ENCODE assay signal across 8 cellular contexts in the genomic region with DNA sequence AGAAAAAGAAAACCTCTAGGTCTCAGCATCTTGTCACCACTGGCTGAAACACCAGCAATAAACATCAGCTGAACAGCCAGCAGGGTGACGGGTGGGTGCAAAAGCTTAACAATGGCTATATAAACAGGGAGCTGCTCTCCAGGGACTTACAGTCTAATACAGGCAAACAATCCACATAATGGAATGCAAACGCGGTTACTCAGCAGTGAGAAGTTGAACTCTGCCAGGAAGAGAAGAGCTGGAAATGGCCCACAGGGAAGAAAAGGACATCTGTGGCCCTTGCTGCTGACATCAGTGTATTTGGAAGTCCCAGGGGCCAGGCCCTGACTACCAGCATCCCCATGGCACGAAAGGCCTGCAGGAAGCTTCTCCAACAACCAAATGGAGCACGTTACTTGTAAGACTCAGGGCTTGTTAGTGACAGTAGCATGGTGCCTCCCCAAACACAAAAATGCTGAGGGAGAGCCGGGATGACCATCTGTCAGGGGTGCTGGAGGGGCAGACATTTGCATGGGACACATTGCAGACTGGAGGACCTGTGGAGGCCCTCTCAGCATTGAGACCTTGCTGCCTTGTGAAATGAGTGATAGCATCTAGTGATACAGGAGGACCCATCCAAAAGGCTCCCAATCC. TPM values are rescaled to one million over a fixed set of nuclear protein-coding genes. Genes with fewer than 3 reads are reported as not detected.
DNase-seq lines count a peak whose midpoint lies in the region; ATAC-seq and TF ChIP-seq lines count a peak whose summit lies in the region.

No MANE protein-coding gene starts in this region.

- H3K9me3 Mint-ChIP-seq in GM23338, result no peaks in the 10 kb centered on the region
- H3K9me3 Mint-ChIP-seq in activated naive CD8-positive, alpha-beta T cell treated with anti-CD3 and anti-CD28 coated beads, Interleukin-2, amount 50 U/mL, for 24 hours, result no peaks in the 10 kb centered on the region

- peaks cover 14% of the 10 kb centered on the region; the same call in 1 of the 2 replicates for H3K79me2 ChIP-seq in GM23338 (replicated peaks; ENCODE audit: insufficient read depth)

- TF ChIP-seq CTCF in AG09319 (IDR thresholded peaks at IDR 0.05; ENCODE audit: low read depth, low read length) (no peak), GM23338 (conservative IDR thresholded peaks at IDR 0.05; ENCODE audit: low read depth in 2 of 2) (no peak), tibial artery (IDR thresholded peaks at IDR 0.05) (no peak), BE2C (IDR thresholded peaks at IDR 0.05; ENCODE audit: low read depth, low read length) (no peak), GM10266 (IDR thresholded peaks at IDR 0.05; ENCODE audit: control insufficient read depth, insufficient read depth, low read depth, missing control alignments) (no peak)

- no peak overlapping the region for H3K27ac Mint-ChIP-seq in GM23338
- peak overlapping the region; percentile 67 for H3K27ac Mint-ChIP-seq in activated naive CD8-positive, alpha-beta T cell treated with anti-CD3 and anti-CD28 coated beads, Interleukin-2, amount 50 U/mL, for 24 hours

- peaks cover 4% of the 10 kb centered on the region; the same call in 1 of the 2 replicates for H4K20me1 ChIP-seq in GM23338 (replicated peaks; ENCODE audit: insufficient read depth)

- H3K36me3 ChIP-seq in GM23338 (ENCODE audit: insufficient read depth) (no peaks in the 10 kb centered on the region; the same call in 1 of the 2 replicates), tibial artery (no peaks in the 10 kb centered on the region), BE2C (no peaks in the 10 kb centered on the region)

- H3K4me2 ChIP-seq in GM23338, result peak overlapping the region; percentile 74

- H3K4me3 Mint-ChIP-seq in GM23338, result peak overlapping the region; percentile 53
- peak overlapping the region; percentile 94 for H3K4me3 Mint-ChIP-seq in activated naive CD8-positive, alpha-beta T cell treated with anti-CD3 and anti-CD28 coated beads, Interleukin-2, amount 50 U/mL, for 24 hours

- peaks cover 30% of the 10 kb centered on the region for H3K27me3 Mint-ChIP-seq in GM23338 (ENCODE audit: insufficient read depth, low read depth, poor library complexity)
- H3K27me3 Mint-ChIP-seq in activated naive CD8-positive, alpha-beta T cell treated with anti-CD3 and anti-CD28 coated beads, Interleukin-2, amount 50 U/mL, for 24 hours, result peaks cover under 1% of the 10 kb centered on the region

- peak; percentile 62 for DNase-seq in AG09319 (ENCODE audit: extremely low read depth, low read depth)
- peak; percentile 35 for DNase-seq in GM23338 (ENCODE audit: low spot score)
- no peak for DNase-seq in activated naive CD8-positive, alpha-beta T cell treated with anti-CD3 and anti-CD28 coated beads, Interleukin-2, amount 50 U/mL, for 24 hours
- peak; percentile 66 for DNase-seq in kidney tubule cell (ENCODE audit: low spot score)
- no peak for DNase-seq in tibial artery
- DNase-seq in activated effector memory CD4-positive, alpha-beta T cell treated with Interleukin-2 at 50 U/mL for 16 hours, result no peak
- no peak for DNase-seq in BE2C
- no peak for DNase-seq in GM10266 (ENCODE audit: extremely low spot score)

- intact Hi-C loops in tibial artery (cut with DNase I; ENCODE audit: low total_unique reads), result loop anchor here (10.0 kb wide), 2 partner anchors 92 to 268 kb away; no protein-coding TSS in a partner anchor

- H3K4me3 ChIP-seq in GM23338, result peak overlapping the region; percentile 38
- H3K4me3 ChIP-seq in tibial artery, result peak overlapping the region; percentile 23 to 83
- no peak overlapping the region for H3K4me3 ChIP-seq in BE2C (ENCODE audit: low read depth, low read length)

- peaks cover 20% of the 10 kb centered on the region for H3F3A ChIP-seq in GM23338 (replicated peaks; ENCODE audit: low read depth)

- H3K4me1 ChIP-seq in GM23338 (ENCODE audit: insufficient read depth) (peaks cover 55% of the 10 kb centered on the region), tibial artery (peaks cover 0 to 77% (median 47%) of the 10 kb centered on the region in 4 donors), BE2C (peaks cover 8% of the 10 kb centered on the region)

- no peak overlapping the region for H3K27ac ChIP-seq in GM23338 (ENCODE audit: low read depth)
- peak overlapping the region; percentile 96 for H3K27ac ChIP-seq in tibial artery

- peak; percentile 3; the same call in 1 of the 3 replicates for ATAC-seq in GM23338
- no peak for ATAC-seq in activated naive CD8-positive, alpha-beta T cell treated with anti-CD3 and anti-CD28 coated beads, Interleukin-2, amount 50 U/mL, for 24 hours

- H3K36me3 Mint-ChIP-seq in GM23338 (ENCODE audit: low read depth), result no peaks in the 10 kb centered on the region; the same call in 2 of the 3 replicates
- H3K36me3 Mint-ChIP-seq in activated naive CD8-positive, alpha-beta T cell treated with anti-CD3 and anti-CD28 coated beads, Interleukin-2, amount 50 U/mL, for 24 hours (ENCODE audit: low read depth), result peaks cover 11% of the 10 kb centered on the region

- peaks cover 34% of the 10 kb centered on the region for H3K27me3 ChIP-seq in GM23338 (ENCODE audit: insufficient read depth)
- no peaks in the 10 kb centered on the region for H3K27me3 ChIP-seq in tibial artery
- H3K27me3 ChIP-seq in BE2C, result no peaks in the 10 kb centered on the region

- no peak overlapping the region for H2AFZ ChIP-seq in GM23338

- no peaks in the 10 kb centered on the region for H3K9me3 ChIP-seq in tibial artery
- no peaks in the 10 kb centered on the region for H3K9me3 ChIP-seq in BE2C

- H3K9me2 ChIP-seq in GM23338 (ENCODE audit: insufficient read depth), result no peaks in the 10 kb centered on the region

- peaks cover 52% of the 10 kb centered on the region for H3K4me1 Mint-ChIP-seq in GM23338
- peaks cover 58% of the 10 kb centered on the region for H3K4me1 Mint-ChIP-seq in activated naive CD8-positive, alpha-beta T cell treated with anti-CD3 and anti-CD28 coated beads, Interleukin-2, amount 50 U/mL, for 24 hours

TF ChIP-seq in GM23338, 12 proteins besides CTCF, POLR2A, EP300 and RAD21:
- TF ChIP-seq, protein P1, sequence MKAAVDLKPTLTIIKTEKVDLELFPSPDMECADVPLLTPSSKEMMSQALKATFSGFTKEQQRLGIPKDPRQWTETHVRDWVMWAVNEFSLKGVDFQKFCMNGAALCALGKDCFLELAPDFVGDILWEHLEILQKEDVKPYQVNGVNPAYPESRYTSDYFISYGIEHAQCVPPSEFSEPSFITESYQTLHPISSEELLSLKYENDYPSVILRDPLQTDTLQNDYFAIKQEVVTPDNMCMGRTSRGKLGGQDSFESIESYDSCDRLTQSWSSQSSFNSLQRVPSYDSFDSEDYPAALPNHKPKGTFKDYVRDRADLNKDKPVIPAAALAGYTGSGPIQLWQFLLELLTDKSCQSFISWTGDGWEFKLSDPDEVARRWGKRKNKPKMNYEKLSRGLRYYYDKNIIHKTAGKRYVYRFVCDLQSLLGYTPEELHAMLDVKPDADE (IDR thresholded peaks at IDR 0.05), result no peak
- TF ChIP-seq ZNF331 (CRISPR knock-in tag; IDR thresholded peaks at IDR 0.05; ENCODE audit: low read depth) (no peak), ZNF114 (CRISPR knock-in tag; IDR thresholded peaks at IDR 0.05) (no peak), NANOG (IDR thresholded peaks at IDR 0.05; ENCODE audit: borderline replicate concordance) (no peak), EZH2phosphoT487 (IDR thresholded peaks at IDR 0.05; ENCODE audit: unreplicated experiment) (no peak)

RNA-seq across cellular contexts. Expression of a gene that starts 3.0 kb away (rescaled TPM):
- total RNA-seq in GM23338 (2014; rRNA removed; shearing (Covaris generic)), result 8.8 and 17.0 TPM in 2 replicates
- polyA plus RNA-seq in GM23338 (2016; fragmentation: Nextera tagmentation; extraction: Ambion mirVana), result 1.8 and 1.9 TPM in 2 replicates
- 7.1 TPM for polyA plus RNA-seq in BE2C (2012; ENCODE audit: insufficient read depth, insufficient read length, low read depth)

Comparison
In these comparisons a context has a peak if more than half of its experiments do, and no peak if none do; other contexts are left out.
1. DNase-seq: peak in AG09319 (single experiment), GM23338 (single experiment) and kidney tubule cell (single experiment); none in activated naive CD8-positive, alpha-beta T cell treated with anti-CD3 and anti-CD28 coated beads, Interleukin-2, amount 50 U/mL, for 24 hours (single experiment), tibial artery (0 of 2), activated effector memory CD4-positive, alpha-beta T cell treated with Interleukin-2 at 50 U/mL for 16 hours (single experiment), BE2C (single experiment) and GM10266 (single experiment).